In the genomic region with DNA sequence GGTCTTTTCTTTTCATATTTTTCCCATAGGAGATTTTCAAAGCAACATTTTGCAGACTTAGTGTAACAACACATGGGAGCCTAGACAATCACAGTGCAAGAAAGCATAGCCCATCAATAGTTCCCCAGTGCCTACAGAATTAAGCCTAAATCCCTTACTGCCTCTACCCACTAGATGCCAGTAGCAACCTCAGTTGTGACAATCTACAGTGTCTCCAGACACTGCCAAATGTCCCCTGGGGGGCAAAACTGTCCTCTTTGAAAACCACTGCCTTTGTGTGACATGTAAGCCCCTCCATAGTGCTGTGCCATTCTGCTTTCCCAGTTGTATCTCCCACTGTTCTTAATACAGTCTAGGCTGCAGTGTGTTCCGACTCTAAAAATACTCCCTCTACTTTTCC, we compare ENCODE assay signal across 12 cellular contexts.
DNase-seq lines count a peak whose midpoint lies in the region; ATAC-seq and TF ChIP-seq lines count a peak whose summit lies in the region.
"Had no signal": no experiment of that assay in that cellular context is flagged by ENCODE, and none has a peak within 500 bp of the region (broad histone marks: within the 10 kb centered on the region; RNA-seq: fewer than 3 reads in every experiment).

No MANE protein-coding gene starts in this region.

- no peak overlapping the region for H3K27ac ChIP-seq in C4-2B
- H3K27ac ChIP-seq: coronary artery had no signal

- H3K27ac Mint-ChIP-seq in natural killer cell = no peak overlapping the region
- H3K27ac Mint-ChIP-seq: B cell, T-helper 17 cell had no signal

- peaks cover 12 to 15% of the 10 kb centered on the region in 2 donors for H3K9me3 Mint-ChIP-seq in natural killer cell

- no peaks in the 10 kb centered on the region for H3K36me3 Mint-ChIP-seq in natural killer cell

- intact Hi-C loops in natural killer cell (cut with micrococcal nuclease) = no loop called here

- no peaks in the 10 kb centered on the region for H3K4me1 Mint-ChIP-seq in natural killer cell
- H3K4me1 Mint-ChIP-seq: B cell, T-helper 17 cell had no signal

- DNase-seq in SK-N-DZ (ENCODE audit: low spot score) (peak; percentile 65), left kidney (ENCODE audit: low read depth, low spot score) (peak; percentile 30), NCI-H1048 (lab: John Stamatoyannopoulos, UW) (no peak), natural killer cell (no peak), cerebellar nuclear complex (lab: John Stamatoyannopoulos, UW) (no peak)
- DNase-seq in stimulated activated CD4-positive, alpha-beta T cell treated with anti-CD3 and anti-CD28 coated beads, Interleukin-4, amount 100 ng/mL, for 24 hours = no peak
- DNase-seq: activated T-cell treated with anti-CD3 and anti-CD28 coated beads, Interleukin-2, amount 50 U/mL, for 4 hours; T-helper 17 cell had no signal

- H3K27me3 Mint-ChIP-seq in natural killer cell (ENCODE audit: low read depth in 2 of 2) = no peaks in the 10 kb centered on the region
- H3K27me3 Mint-ChIP-seq: B cell, T-helper 17 cell had no signal

- H3K4me3 Mint-ChIP-seq in natural killer cell = no peak overlapping the region
- H3K4me3 Mint-ChIP-seq: activated T-cell treated with anti-CD3 and anti-CD28 coated beads, Interleukin-2, amount 50 U/mL, for 4 hours; B cell; T-helper 17 cell had no signal

- TF ChIP-seq CTCF in C4-2B (conservative IDR thresholded peaks at IDR 0.05) (peak; percentile 62), natural killer cell (IDR thresholded peaks at IDR 0.05) (no peak)

- ATAC-seq in HG02642 (IDR thresholded peaks at IDR 0.05; ENCODE audit: poor library complexity, unreplicated experiment) (peak; percentile 61), natural killer cell (no peak)
- ATAC-seq: activated T-cell treated with anti-CD3 and anti-CD28 coated beads, Interleukin-2, amount 50 U/mL, for 4 hours; T-helper 17 cell had no signal

Comparison
In these comparisons a context has a peak if more than half of its experiments do, and no peak if none do; other contexts are left out.
1. DNase-seq: peak in SK-N-DZ (single experiment) and left kidney (single experiment); none in stimulated activated CD4-positive, alpha-beta T cell treated with anti-CD3 and anti-CD28 coated beads, Interleukin-4, amount 100 ng/mL, for 24 hours (single experiment), NCI-H1048 (single experiment), natural killer cell (single experiment) and cerebellar nuclear complex (0 of 2).